ENCODE assay signal across 1 cellular context in the genomic region with DNA sequence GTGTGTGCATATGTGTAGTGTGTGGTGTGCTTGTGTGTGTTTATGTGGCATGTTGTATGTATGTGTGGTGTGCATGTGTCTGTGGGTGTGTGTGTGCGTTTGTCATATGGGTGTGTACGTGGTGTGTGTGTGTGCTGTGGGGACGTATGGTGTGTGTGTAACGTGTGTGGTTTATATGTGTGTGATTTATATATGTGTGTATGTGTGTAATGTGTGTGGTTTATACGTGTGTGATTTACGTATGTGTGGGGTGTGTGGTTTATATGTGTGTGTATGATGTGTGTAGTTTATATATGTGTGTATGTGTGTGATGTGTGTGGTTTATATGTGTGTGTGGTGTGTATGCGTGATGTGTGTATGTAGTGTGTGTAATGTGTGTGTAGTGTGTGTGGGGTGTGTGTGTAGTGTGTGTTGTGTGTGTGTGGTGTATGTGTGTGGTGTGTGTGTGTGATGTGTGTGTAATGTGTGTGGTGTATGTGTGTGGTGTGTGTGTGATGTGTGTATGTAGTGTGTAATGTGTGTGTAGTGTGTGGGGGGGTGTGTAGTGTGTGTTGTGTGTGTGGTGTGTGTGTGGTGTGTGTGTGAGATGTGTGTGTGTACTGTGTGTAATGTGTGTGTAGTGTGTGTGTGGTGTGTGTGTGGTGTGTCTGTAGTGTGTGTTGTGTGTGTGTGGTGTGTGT.
TF ChIP-seq lines count a peak whose summit lies in the region.

No MANE protein-coding gene starts in this region.

TF ChIP-seq in K562, 482 proteins besides CTCF, POLR2A, EP300 and RAD21:
- TF ChIP-seq TBP (optimal IDR thresholded peaks at IDR 0.05; ENCODE audit: low read depth, low read length) (no peak), PHF20 (IDR thresholded peaks at IDR 0.05; ENCODE audit: partially characterized antibody) (peak; percentile 16), ZNF668 (CRISPR knock-in tag; IDR thresholded peaks at IDR 0.05) (no peak), SMARCA5 (IDR thresholded peaks at IDR 0.05) (0 out of 2 replicates have a peak, but pooled peaks have one; percentile 25), CBX1 (IDR thresholded peaks at IDR 0.05; ENCODE audit: low read depth) (0 out of 2 replicates have a peak, but pooled peaks have one; percentile 38), OTX1 (CRISPR knock-in tag; IDR thresholded peaks at IDR 0.05) (0 out of 2 replicates have a peak, but pooled peaks have one; percentile 4), TSC22D4 (tag; IDR thresholded peaks at IDR 0.05) (peak; percentile 90; the same call in 1 of the 2 replicates), FOXM1 (IDR thresholded peaks at IDR 0.05; ENCODE audit: low read depth) (no peak), FOXM1 (CRISPR knock-in tag; IDR thresholded peaks at IDR 0.05; ENCODE audit: low read depth) (no peak), NFYB (IDR thresholded peaks at IDR 0.05; ENCODE audit: extremely low read depth, insufficient read length) (no peak), LARP7 (IDR thresholded peaks at IDR 0.05) (0 out of 2 replicates have a peak, but pooled peaks have one; percentile 55), CREBBP (IDR thresholded peaks at IDR 0.05; ENCODE audit: low read depth, low read length) (peak; percentile 27)
- TF ChIP-seq, protein P1, sequence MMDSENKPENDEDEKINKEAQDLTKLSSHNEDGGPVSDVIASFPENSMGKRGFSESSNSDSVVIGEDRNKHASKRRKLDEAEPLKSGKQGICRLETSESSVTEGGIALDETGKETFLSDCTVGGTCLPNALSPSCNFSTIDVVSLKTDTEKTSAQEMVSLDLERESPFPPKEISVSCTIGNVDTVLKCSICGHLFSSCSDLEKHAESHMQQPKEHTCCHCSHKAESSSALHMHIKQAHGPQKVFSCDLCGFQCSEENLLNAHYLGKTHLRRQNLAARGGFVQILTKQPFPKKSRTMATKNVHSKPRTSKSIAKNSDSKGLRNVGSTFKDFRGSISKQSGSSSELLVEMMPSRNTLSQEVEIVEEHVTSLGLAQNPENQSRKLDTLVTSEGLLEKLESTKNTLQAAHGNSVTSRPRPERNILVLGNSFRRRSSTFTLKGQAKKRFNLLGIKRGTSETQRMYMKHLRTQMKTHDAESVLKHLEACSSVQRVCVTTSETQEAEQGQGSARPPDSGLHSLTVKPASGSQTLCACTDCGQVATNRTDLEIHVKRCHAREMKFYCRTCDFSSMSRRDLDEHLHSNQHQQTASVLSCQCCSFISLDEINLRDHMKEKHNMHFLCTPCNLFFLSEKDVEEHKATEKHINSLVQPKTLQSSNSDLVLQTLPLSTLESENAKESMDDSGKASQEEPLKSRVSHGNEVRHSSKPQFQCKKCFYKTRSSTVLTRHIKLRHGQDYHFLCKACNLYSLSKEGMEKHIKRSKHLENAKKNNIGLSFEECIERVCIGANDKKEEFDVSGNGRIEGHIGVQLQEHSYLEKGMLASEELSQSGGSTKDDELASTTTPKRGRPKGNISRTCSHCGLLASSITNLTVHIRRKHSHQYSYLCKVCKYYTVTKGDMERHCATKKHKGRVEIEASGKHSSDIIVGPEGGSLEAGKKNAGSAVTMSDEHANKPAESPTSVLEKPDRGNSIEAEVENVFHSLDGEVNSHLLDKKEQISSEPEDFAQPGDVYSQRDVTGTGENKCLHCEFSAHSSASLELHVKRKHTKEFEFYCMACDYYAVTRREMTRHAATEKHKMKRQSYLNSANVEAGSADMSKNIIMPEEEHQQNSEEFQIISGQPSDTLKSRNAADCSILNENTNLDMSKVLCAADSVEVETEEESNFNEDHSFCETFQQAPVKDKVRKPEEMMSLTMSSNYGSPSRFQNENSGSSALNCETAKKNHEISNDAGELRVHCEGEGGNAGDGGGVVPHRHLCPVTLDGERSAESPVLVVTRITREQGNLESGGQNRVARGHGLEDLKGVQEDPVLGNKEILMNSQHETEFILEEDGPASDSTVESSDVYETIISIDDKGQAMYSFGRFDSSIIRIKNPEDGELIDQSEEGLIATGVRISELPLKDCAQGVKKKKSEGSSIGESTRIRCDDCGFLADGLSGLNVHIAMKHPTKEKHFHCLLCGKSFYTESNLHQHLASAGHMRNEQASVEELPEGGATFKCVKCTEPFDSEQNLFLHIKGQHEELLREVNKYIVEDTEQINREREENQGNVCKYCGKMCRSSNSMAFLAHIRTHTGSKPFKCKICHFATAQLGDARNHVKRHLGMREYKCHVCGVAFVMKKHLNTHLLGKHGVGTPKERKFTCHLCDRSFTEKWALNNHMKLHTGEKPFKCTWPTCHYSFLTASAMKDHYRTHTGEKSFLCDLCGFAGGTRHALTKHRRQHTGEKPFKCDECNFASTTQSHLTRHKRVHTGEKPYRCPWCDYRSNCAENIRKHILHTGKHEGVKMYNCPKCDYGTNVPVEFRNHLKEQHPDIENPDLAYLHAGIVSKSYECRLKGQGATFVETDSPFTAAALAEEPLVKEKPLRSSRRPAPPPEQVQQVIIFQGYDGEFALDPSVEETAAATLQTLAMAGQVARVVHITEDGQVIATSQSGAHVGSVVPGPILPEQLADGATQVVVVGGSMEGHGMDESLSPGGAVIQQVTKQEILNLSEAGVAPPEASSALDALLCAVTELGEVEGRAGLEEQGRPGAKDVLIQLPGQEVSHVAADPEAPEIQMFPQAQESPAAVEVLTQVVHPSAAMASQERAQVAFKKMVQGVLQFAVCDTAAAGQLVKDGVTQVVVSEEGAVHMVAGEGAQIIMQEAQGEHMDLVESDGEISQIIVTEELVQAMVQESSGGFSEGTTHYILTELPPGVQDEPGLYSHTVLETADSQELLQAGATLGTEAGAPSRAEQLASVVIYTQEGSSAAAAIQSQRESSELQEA (IDR thresholded peaks at IDR 0.05; ENCODE audit: low read depth): peak; percentile 40; the same call in 1 of the 2 replicates
- TF ChIP-seq, protein P2, sequence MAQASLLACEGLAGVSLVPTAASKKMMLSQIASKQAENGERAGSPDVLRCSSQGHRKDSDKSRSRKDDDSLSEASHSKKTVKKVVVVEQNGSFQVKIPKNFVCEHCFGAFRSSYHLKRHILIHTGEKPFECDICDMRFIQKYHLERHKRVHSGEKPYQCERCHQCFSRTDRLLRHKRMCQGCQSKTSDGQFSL (CRISPR knock-in tag; IDR thresholded peaks at IDR 0.05): peak; percentile 66; the same call in 1 of the 2 replicates
- TF ChIP-seq, protein P2 (tag; IDR thresholded peaks at IDR 0.05): no peak
- TF ChIP-seq, protein P3, sequence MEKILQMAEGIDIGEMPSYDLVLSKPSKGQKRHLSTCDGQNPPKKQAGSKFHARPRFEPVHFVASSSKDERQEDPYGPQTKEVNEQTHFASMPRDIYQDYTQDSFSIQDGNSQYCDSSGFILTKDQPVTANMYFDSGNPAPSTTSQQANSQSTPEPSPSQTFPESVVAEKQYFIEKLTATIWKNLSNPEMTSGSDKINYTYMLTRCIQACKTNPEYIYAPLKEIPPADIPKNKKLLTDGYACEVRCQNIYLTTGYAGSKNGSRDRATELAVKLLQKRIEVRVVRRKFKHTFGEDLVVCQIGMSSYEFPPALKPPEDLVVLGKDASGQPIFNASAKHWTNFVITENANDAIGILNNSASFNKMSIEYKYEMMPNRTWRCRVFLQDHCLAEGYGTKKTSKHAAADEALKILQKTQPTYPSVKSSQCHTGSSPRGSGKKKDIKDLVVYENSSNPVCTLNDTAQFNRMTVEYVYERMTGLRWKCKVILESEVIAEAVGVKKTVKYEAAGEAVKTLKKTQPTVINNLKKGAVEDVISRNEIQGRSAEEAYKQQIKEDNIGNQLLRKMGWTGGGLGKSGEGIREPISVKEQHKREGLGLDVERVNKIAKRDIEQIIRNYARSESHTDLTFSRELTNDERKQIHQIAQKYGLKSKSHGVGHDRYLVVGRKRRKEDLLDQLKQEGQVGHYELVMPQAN (IDR thresholded peaks at IDR 0.05; ENCODE audit: borderline replicate concordance): 0 out of 2 replicates have a peak, but pooled peaks have one; percentile 26
- TF ChIP-seq, protein P4, sequence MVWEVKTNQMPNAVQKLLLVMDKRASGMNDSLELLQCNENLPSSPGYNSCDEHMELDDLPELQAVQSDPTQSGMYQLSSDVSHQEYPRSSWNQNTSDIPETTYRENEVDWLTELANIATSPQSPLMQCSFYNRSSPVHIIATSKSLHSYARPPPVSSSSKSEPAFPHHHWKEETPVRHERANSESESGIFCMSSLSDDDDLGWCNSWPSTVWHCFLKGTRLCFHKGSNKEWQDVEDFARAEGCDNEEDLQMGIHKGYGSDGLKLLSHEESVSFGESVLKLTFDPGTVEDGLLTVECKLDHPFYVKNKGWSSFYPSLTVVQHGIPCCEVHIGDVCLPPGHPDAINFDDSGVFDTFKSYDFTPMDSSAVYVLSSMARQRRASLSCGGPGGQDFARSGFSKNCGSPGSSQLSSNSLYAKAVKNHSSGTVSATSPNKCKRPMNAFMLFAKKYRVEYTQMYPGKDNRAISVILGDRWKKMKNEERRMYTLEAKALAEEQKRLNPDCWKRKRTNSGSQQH (CRISPR knock-in tag; IDR thresholded peaks at IDR 0.05): peak; percentile 44; the same call in 1 of the 2 replicates
- TF ChIP-seq, protein P5, sequence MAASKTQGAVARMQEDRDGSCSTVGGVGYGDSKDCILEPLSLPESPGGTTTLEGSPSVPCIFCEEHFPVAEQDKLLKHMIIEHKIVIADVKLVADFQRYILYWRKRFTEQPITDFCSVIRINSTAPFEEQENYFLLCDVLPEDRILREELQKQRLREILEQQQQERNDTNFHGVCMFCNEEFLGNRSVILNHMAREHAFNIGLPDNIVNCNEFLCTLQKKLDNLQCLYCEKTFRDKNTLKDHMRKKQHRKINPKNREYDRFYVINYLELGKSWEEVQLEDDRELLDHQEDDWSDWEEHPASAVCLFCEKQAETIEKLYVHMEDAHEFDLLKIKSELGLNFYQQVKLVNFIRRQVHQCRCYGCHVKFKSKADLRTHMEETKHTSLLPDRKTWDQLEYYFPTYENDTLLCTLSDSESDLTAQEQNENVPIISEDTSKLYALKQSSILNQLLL (CRISPR knock-in tag; IDR thresholded peaks at IDR 0.05; ENCODE audit: borderline replicate concordance): no peak
TF ChIP-seq in K562: peak in this region for 11.
